9 cellular contexts compared by ENCODE assay signal in genomic region chr11:10208045-10208674, GRCh38.
DNase-seq lines count a peak whose midpoint lies in the region; ATAC-seq and TF ChIP-seq lines count a peak whose summit lies in the region.
"Had no signal": no experiment of that assay in that cellular context is flagged by ENCODE, and none has a peak within 500 bp of the region (broad histone marks: within the 10 kb centered on the region; RNA-seq: fewer than 3 reads in every experiment).

No MANE protein-coding gene starts in this region.

- no peaks in the 10 kb centered on the region for H3K27me3 ChIP-seq in Panc1 (ENCODE audit: control insufficient read depth, insufficient read depth, low read length)
- H3K27me3 ChIP-seq in endodermal cell (ENCODE audit: control insufficient read depth, insufficient read depth, low read length, poor library complexity, severe bottlenecking), result no peaks in the 10 kb centered on the region
- H3K27me3 ChIP-seq: BLaER1 had no signal

- no peak overlapping the region for H3K9ac ChIP-seq in endodermal cell (ENCODE audit: extremely low read depth, low read length, poor library complexity, severe bottlenecking)
- H3K9ac ChIP-seq: BLaER1 had no signal

- in situ Hi-C loops in Panc1 (cut with HindIII; ENCODE audit: low pct_unique_long_range_greater_than_20kb, low sequenced_read_pairs), result no loop called here

- H3K36me3 Mint-ChIP-seq in endodermal cell (ENCODE audit: low read depth) (peaks cover 8% of the 10 kb centered on the region), mesothelial cell of epicardium (peaks cover 11% of the 10 kb centered on the region)

- H3K27ac Mint-ChIP-seq in endodermal cell (no peak overlapping the region), mesothelial cell of epicardium (no peak overlapping the region)

- H3K27ac ChIP-seq in Panc1 (ENCODE audit: low read length), result peak overlapping the region; percentile 77
- no peak overlapping the region for H3K27ac ChIP-seq in endodermal cell (ENCODE audit: low read depth, low read length)
- H3K27ac ChIP-seq: BLaER1 had no signal

- H3K27me3 Mint-ChIP-seq in endodermal cell (ENCODE audit: insufficient read depth) (no peaks in the 10 kb centered on the region), mesothelial cell of epicardium (ENCODE audit: low read depth) (no peaks in the 10 kb centered on the region)

- CTCF ChIA-PET in Panc1 (lab: Charles Lee), result interaction anchor here (0.5 to 1.6 kb wide), 7 partner anchors 9 to 1382 kb away, joined by 3 to 13 read pairs (median 3); partner anchors contain the start of gene ADM

- 14 to 34% methylated on average over 2 to 5 of the region's 5 CpGs for WGBS in endodermal cell (ENCODE audit: insufficient coverage in 1 of 2, insufficient read length in 1 of 2), 2 experiments

- H3K9me3 ChIP-seq in Panc1 (ENCODE audit: control insufficient read depth, insufficient read depth, low read depth, low read length), result peaks cover 21% of the 10 kb centered on the region; the same call in 1 of the 2 replicates
- H3K9me3 ChIP-seq in endodermal cell (ENCODE audit: control insufficient read depth, low read length), result peaks cover 19% of the 10 kb centered on the region

- H3K36me3 ChIP-seq in Panc1 (ENCODE audit: control insufficient read depth, insufficient read depth, low read length) (no peaks in the 10 kb centered on the region), endodermal cell (ENCODE audit: control insufficient read depth, insufficient read depth, low read length) (no peaks in the 10 kb centered on the region)
- H3K36me3 ChIP-seq: BLaER1 had no signal

- BruUV-seq in Panc1 (replicated peaks; lab: Mats Ljungman, UMichigan), result no TSS peak

- peak; percentile 86; the same call in 1 of the 2 replicates for TF ChIP-seq CTCF in Panc1 (IDR thresholded peaks at IDR 0.05)
- TF ChIP-seq CTCF in endodermal cell (conservative IDR thresholded peaks at IDR 0.05), result peak; percentile 83
- peak; percentile 93 for TF ChIP-seq CTCF in mesothelial cell of epicardium (IDR thresholded peaks at IDR 0.05; ENCODE audit: unreplicated experiment)

- POLR2A ChIA-PET in Panc1 (lab: Charles Lee), result interaction anchor here (0.6 to 0.9 kb wide), 2 partner anchors 97 to 214 kb away, joined by 3 to 8 read pairs; partner anchors contain the start of gene ADM

- intact Hi-C loops in Panc1 (cut with micrococcal nuclease; ENCODE audit: unreplicated experiment), result no loop called here

- H3K4me3 Mint-ChIP-seq in endodermal cell (no peak overlapping the region), mesothelial cell of epicardium (no peak overlapping the region)

- H3K9me3 Mint-ChIP-seq in endodermal cell (peaks cover 16% of the 10 kb centered on the region), mesothelial cell of epicardium (peaks cover 18% of the 10 kb centered on the region)

- peaks cover 28% of the 10 kb centered on the region for H3K4me1 ChIP-seq in Panc1 (ENCODE audit: control insufficient read depth, insufficient read depth, low read length)
- H3K4me1 ChIP-seq in endodermal cell (ENCODE audit: control insufficient read depth, insufficient read depth, low read length), result peaks cover 7% of the 10 kb centered on the region
- H3K4me1 ChIP-seq: BLaER1 had no signal

- DNase-seq in DMS79 treated with DMSO at 0.1 percent for 48 hours (lab: John Stamatoyannopoulos, UW) (peak; percentile 46), DMS79 (lab: John Stamatoyannopoulos, UW) (no peak), Panc1 (ENCODE audit: low read depth, low spot score) (peak; percentile 67), endodermal cell (no peak), mesothelial cell of epicardium (ENCODE audit: low spot score in 2 of 2, unreplicated experiment in 2 of 2) (no peak)
- peak; percentile 48 for DNase-seq in Jurkat, Clone E6-1 (ENCODE audit: low read depth, low spot score)

- no peak overlapping the region for H3K4me3 ChIP-seq in Jurkat, Clone E6-1 (ENCODE audit: low read length)
- H3K4me3 ChIP-seq in Panc1 (ENCODE audit: low read depth in 2 of 2, low read length in 2 of 2) (no peak overlapping the region), endodermal cell (ENCODE audit: low read length) (no peak overlapping the region)
- H3K4me3 ChIP-seq: BLaER1 had no signal

- ATAC-seq in Panc1 (peak; percentile 91), HG03139 (IDR thresholded peaks at IDR 0.05; ENCODE audit: unreplicated experiment) (no peak), GM21360 (IDR thresholded peaks at IDR 0.05; ENCODE audit: unreplicated experiment) (no peak)

- peaks cover 2% of the 10 kb centered on the region for H3K4me1 Mint-ChIP-seq in endodermal cell
- H3K4me1 Mint-ChIP-seq in mesothelial cell of epicardium, result peaks cover 2% of the 10 kb centered on the region

Comparison
In these comparisons a context has a peak if more than half of its experiments do, and no peak if none do; other contexts are left out.
1. DNase-seq: peak in DMS79 treated with DMSO at 0.1 percent for 48 hours (single experiment), Jurkat, Clone E6-1 (single experiment) and Panc1 (single experiment); none in DMS79 (single experiment), endodermal cell (single experiment) and mesothelial cell of epicardium (0 of 2).
2. Peak in every context shown above with its lines, with median percentiles within 50 percentile points of each other: CTCF ChIP-seq.